Comparison of ENCODE assay signal across 10 cellular contexts in genomic region chr17:17075037-17075755, GRCh38. TPM values are rescaled to one million over a fixed set of nuclear protein-coding genes. Genes with fewer than 3 reads are reported as not detected.
DNase-seq lines count a peak whose midpoint lies in the region; ATAC-seq and FAIRE-seq lines count a peak whose summit lies in the region.
"Had no signal": no experiment of that assay in that cellular context is flagged by ENCODE, and none has a peak within 500 bp of the region (broad histone marks: within the 10 kb centered on the region; RNA-seq: fewer than 3 reads in every experiment).

No MANE protein-coding gene starts in this region.

- ATAC-seq in HG03135 (IDR thresholded peaks at IDR 0.05; ENCODE audit: unreplicated experiment), result no peak

- H3K27me3 ChIP-seq in ACC112 (ENCODE audit: insufficient read depth, low read length) (no peaks in the 10 kb centered on the region), MG63 (no peaks in the 10 kb centered on the region)

- H3K4me1 ChIP-seq in ACC112 (ENCODE audit: control insufficient read depth, insufficient read depth, low read length, unreplicated experiment), result peaks cover 43% of the 10 kb centered on the region

- no peaks in the 10 kb centered on the region for H3K9me3 ChIP-seq in MG63

- no peak for DNase-seq in HTR-8/SVneo (ENCODE audit: insufficient read length, low spot score)
- DNase-seq in dermis microvascular lymphatic vessel endothelial cell (ENCODE audit: low read depth in 2 of 2), result peak; percentile 30 to 79
- DNase-seq in mesenteric fat pad (ENCODE audit: low spot score), result peak; percentile 67
- no peak for DNase-seq in MG63
- no peak for DNase-seq in SIG-M5 (lab: John Stamatoyannopoulos, UW)
- no peak for DNase-seq in NOMO-1 treated with dmso at 0.1 percent for 144 hours (lab: John Stamatoyannopoulos, UW; ENCODE audit: unreplicated experiment)
- DNase-seq: MV-4-11 had no signal

- H3K79me2 ChIP-seq in ACC112 (ENCODE audit: control insufficient read depth, insufficient read depth, low read length, unreplicated experiment), result peaks cover 94% of the 10 kb centered on the region

- H3K4me3 ChIP-seq in ACC112 (ENCODE audit: low read depth, low read length) (no peak overlapping the region), MG63 (no peak overlapping the region)

- H2AFZ ChIP-seq in ACC112 (ENCODE audit: low read length, unreplicated experiment), result no peak overlapping the region

- peak; percentile 28 for FAIRE-seq in HTR-8/SVneo (lab: Jason Lieb, UNC)
- FAIRE-seq: G401.6 had no signal

- H3K36me3 ChIP-seq in ACC112 (ENCODE audit: insufficient read depth, low read length) (0 out of 2 replicates have a peak, but pooled peaks cover 3% of the 10 kb centered on the region), MG63 (peaks cover 10% of the 10 kb centered on the region; the same call in 1 of the 2 replicates)

- peak overlapping the region; percentile 39; the same call in 1 of the 2 replicates for H3K27ac ChIP-seq in ACC112 (ENCODE audit: low read depth, low read length)

RNA-seq across cellular contexts. Expression of gene MPRIP, which starts 32.9 kb away (rescaled TPM):
- total RNA-seq in dermis microvascular lymphatic vessel endothelial cell (79.0 and 86.3 TPM in 2 replicates), mesenteric fat pad (293 TPM)
- total RNA-seq in MG63 (2014; rRNA removed; shearing (Covaris generic); ENCODE audit: low replicate concordance), result 139 and 143 TPM in 2 replicates

Comparison
In these comparisons a context has a peak if more than half of its experiments do, and no peak if none do; other contexts are left out.
1. DNase-seq: peak in dermis microvascular lymphatic vessel endothelial cell (2 of 2) and mesenteric fat pad (single experiment); none in HTR-8/SVneo (single experiment), MG63 (single experiment), SIG-M5 (single experiment) and NOMO-1 treated with dmso at 0.1 percent for 144 hours (single experiment).